Comparison of ENCODE assay signal across 1 cellular context in the genomic region with DNA sequence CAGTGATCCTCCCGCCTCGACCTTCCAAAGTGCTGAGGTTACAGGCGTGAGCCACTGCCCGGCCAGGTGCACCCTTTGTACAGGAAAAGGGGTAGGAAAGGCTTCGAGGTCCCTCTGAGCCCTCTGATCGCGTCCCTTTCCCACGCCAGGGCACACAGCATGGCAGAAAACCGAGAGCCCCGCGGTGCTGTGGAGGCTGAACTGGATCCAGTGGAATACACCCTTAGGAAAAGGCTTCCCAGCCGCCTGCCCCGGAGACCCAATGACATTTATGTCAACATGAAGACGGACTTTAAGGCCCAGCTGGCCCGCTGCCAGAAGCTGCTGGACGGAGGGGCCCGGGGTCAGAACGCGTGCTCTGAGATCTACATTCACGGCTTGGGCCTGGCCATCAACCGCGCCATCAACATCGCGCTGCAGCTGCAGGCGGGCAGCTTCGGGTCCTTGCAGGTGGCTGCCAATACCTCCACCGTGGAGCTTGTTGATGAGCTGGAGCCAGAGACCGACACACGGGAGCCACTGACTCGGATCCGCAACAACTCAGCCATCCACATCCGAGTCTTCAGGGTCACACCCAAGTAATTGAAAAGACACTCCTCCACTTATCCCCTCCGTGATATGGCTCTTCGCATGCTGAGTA.
TF ChIP-seq lines count a peak whose summit lies in the region.

No MANE protein-coding gene starts in this region.

TF ChIP-seq in H1, 55 proteins besides CTCF, POLR2A, EP300 and RAD21:
- TF ChIP-seq SIN3A (conservative IDR thresholded peaks at IDR 0.05 in 1 of 2, IDR thresholded peaks at IDR 0.05 in 1 of 2; ENCODE audit: low read depth in 1 of 2, low read length in 2 of 2) (peak in 1 of 2 experiments; percentile 62; a peak in 1 of 4 replicates), CREB1 (IDR thresholded peaks at IDR 0.05) (no peak), CBX5 (IDR thresholded peaks at IDR 0.05; ENCODE audit: low read depth, low read length) (no peak), KDM4A (IDR thresholded peaks at IDR 0.05; ENCODE audit: low read depth, low read length, severe bottlenecking) (no peak), CBX8 (IDR thresholded peaks at IDR 0.05; ENCODE audit: borderline replicate concordance, low read depth, low read length) (no peak), CEBPB (IDR thresholded peaks at IDR 0.05; ENCODE audit: low read depth, low read length) (no peak), SIRT6 (IDR thresholded peaks at IDR 0.05; ENCODE audit: low read length) (no peak), HDAC2 (IDR thresholded peaks at IDR 0.05; ENCODE audit: borderline replicate concordance in 1 of 2, low read depth in 2 of 2, low read length in 2 of 2) (peak in 1 of 2 experiments; percentile 32; a peak in 1 of 4 replicates)
- TF ChIP-seq, protein P1, sequence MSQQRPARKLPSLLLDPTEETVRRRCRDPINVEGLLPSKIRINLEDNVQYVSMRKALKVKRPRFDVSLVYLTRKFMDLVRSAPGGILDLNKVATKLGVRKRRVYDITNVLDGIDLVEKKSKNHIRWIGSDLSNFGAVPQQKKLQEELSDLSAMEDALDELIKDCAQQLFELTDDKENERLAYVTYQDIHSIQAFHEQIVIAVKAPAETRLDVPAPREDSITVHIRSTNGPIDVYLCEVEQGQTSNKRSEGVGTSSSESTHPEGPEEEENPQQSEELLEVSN (IDR thresholded peaks at IDR 0.05) = no peak
